Comparison of ENCODE assay signal across 1 cellular context in the genomic region with DNA sequence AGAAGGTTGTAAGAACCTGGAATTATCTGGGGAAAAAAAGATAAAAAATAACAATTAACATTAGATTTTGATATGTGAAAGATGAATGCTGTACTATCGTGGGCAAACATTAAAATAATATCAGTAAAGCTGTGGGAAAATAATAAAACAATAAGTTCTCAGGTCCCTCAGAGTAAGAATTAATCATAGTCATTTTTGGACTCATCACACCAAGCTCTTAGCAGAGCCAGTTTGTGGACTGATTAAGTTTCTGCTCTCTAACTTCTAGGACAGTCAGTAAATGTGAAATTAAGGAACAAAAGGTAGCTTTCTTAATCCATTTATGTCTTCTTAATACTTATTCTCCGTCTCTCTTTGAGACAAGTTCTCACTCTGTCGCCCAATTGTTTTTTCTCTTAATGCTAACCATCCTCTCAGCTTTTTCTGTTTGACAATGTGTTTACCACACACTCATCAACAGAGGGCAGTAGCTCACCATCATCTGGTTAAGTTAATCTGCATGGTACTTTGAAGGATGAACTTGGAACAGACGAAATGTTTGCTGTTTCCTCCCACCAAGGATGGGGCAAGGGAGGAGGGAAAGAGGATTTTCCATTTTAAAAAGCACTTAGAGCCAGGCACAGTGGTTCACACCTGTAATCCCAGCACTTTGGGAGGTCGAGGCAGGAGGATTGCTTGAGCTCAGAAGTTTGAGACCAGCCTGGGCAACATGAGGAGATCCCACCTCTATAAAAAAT.
TF ChIP-seq lines count a peak whose summit lies in the region.

No MANE protein-coding gene starts in this region.

TF ChIP-seq in Ishikawa, 13 proteins besides CTCF, POLR2A, EP300 and RAD21 (continued from another document):
- TF ChIP-seq REST (IDR thresholded peaks at IDR 0.05; ENCODE audit: low read depth) (no peak), CEBPB (IDR thresholded peaks at IDR 0.05) (no peak), EGR1 (IDR thresholded peaks at IDR 0.05) (no peak), FOXM1 (IDR thresholded peaks at IDR 0.05; ENCODE audit: borderline replicate concordance, low read depth) (no peak), TEAD4 (IDR thresholded peaks at IDR 0.05) (no peak), ZBTB7A (IDR thresholded peaks at IDR 0.05; ENCODE audit: low read depth) (no peak), YY1 (IDR thresholded peaks at IDR 0.05; ENCODE audit: low read depth) (no peak)
